ENCODE assay signal across 13 cellular contexts in genomic region chr14:100616854-100617714, GRCh38. TPM values are rescaled to one million over a fixed set of nuclear protein-coding genes. Genes with fewer than 3 reads are reported as not detected.
DNase-seq lines count a peak whose midpoint lies in the region; ATAC-seq and TF ChIP-seq lines count a peak whose summit lies in the region.
"Had no signal": no experiment of that assay in that cellular context is flagged by ENCODE, and none has a peak within 500 bp of the region (broad histone marks: within the 10 kb centered on the region; RNA-seq: fewer than 3 reads in every experiment).

No MANE protein-coding gene starts in this region.

- H3K27ac ChIP-seq in CD8-positive, alpha-beta memory T cell (ENCODE audit: low read depth, low read length), result no peak overlapping the region
- no peak overlapping the region for H3K27ac ChIP-seq in left lung
- H3K27ac ChIP-seq: 22Rv1, PC-9, prostate gland had no signal

- H3K4me3 ChIP-seq in CD8-positive, alpha-beta memory T cell (ENCODE audit: low read length), result no peak overlapping the region
- H3K4me3 ChIP-seq in left lung, result no peak overlapping the region
- H3K4me3 ChIP-seq: PC-9, prostate gland had no signal

- intact Hi-C loops in left lung (cut with DNase I), result no loop called here

- H3K27me3 Mint-ChIP-seq in CD8-positive, alpha-beta memory T cell, result peaks cover 4 to 8% of the 10 kb centered on the region in 2 donors
- H3K27me3 Mint-ChIP-seq in brain, result peaks cover 4% of the 10 kb centered on the region

- peaks cover 18% of the 10 kb centered on the region for H3K4me1 ChIP-seq in CD8-positive, alpha-beta memory T cell (ENCODE audit: insufficient read depth, low read length)
- peaks cover 4 to 25% of the 10 kb centered on the region in 2 donors for H3K4me1 ChIP-seq in left lung
- H3K4me1 ChIP-seq: prostate gland had no signal

- H3K4me1 Mint-ChIP-seq in CD8-positive, alpha-beta memory T cell, result peaks cover 20 to 25% (median 23%) of the 10 kb centered on the region in 3 donors
- H3K4me1 Mint-ChIP-seq in brain, result peaks cover 50% of the 10 kb centered on the region

- H3K9me3 Mint-ChIP-seq in CD8-positive, alpha-beta memory T cell, result no peaks in the 10 kb centered on the region
- peaks cover 0 to 3% (median 0%) of the 10 kb centered on the region in 5 experiments for H3K9me3 Mint-ChIP-seq in brain
- H3K9me3 Mint-ChIP-seq: memory B cell had no signal

- H3K27me3 ChIP-seq in CD8-positive, alpha-beta memory T cell (ENCODE audit: insufficient read depth, low read length, poor library complexity, severe bottlenecking), result no peaks in the 10 kb centered on the region
- peaks cover 0 to 23% of the 10 kb centered on the region in 2 donors for H3K27me3 ChIP-seq in left lung

- no peaks in the 10 kb centered on the region for H3K36me3 ChIP-seq in CD8-positive, alpha-beta memory T cell (ENCODE audit: insufficient read depth, low read length)
- H3K36me3 ChIP-seq in left lung, result no peaks in the 10 kb centered on the region
- H3K36me3 ChIP-seq: prostate gland had no signal

- H3K9me3 ChIP-seq in CD8-positive, alpha-beta memory T cell (ENCODE audit: low read length), result no peaks in the 10 kb centered on the region
- H3K9me3 ChIP-seq in left lung, result no peaks in the 10 kb centered on the region
- H3K9me3 ChIP-seq: prostate gland had no signal

- H3K27ac Mint-ChIP-seq in CD8-positive, alpha-beta memory T cell, result peak overlapping the region; percentile 37 to 88 (median 68)
- H3K27ac Mint-ChIP-seq in brain, result peak overlapping the region in 3 of 5 experiments; percentile 12 to 76 (median 23)
- H3K27ac Mint-ChIP-seq: memory B cell had no signal

- CTCF ChIA-PET in CD8-positive, alpha-beta memory T cell (lab: Charles Lee), result interaction anchor here (2.9 kb wide), 1 partner anchor 29 kb away, joined by 14 read pairs; no protein-coding TSS in a partner anchor

- POLR2A ChIA-PET in CD8-positive, alpha-beta memory T cell (lab: Charles Lee), result interaction anchor here (0.6 kb wide), 1 partner anchor 206 kb away, joined by 6 read pairs; no protein-coding TSS in a partner anchor

- peak overlapping the region in 6 of 7 donors; percentile 9 to 62 (median 59) for H3K4me3 Mint-ChIP-seq in CD8-positive, alpha-beta memory T cell
- H3K4me3 Mint-ChIP-seq in brain, result no peak overlapping the region
- H3K4me3 Mint-ChIP-seq: memory B cell had no signal

- no peak for ATAC-seq in left lung
- ATAC-seq in HG03520 (IDR thresholded peaks at IDR 0.05; ENCODE audit: unreplicated experiment), result no peak

- TF ChIP-seq CTCF in brain (conservative IDR thresholded peaks at IDR 0.05) (no peak), left lung (IDR thresholded peaks at IDR 0.05) (no peak)

- H3K36me3 Mint-ChIP-seq in CD8-positive, alpha-beta memory T cell, result no peaks in the 10 kb centered on the region
- no peaks in the 10 kb centered on the region for H3K36me3 Mint-ChIP-seq in brain
- H3K36me3 Mint-ChIP-seq: memory B cell had no signal

- peak; percentile 2 for DNase-seq in DMS153 (lab: John Stamatoyannopoulos, UW)
- no peak for DNase-seq in DMS153 treated with DMSO at 0.1 percent for 48 hours (lab: John Stamatoyannopoulos, UW; ENCODE audit: unreplicated experiment)
- peak in 2 of 5 donors; percentile 28 to 33 for DNase-seq in CD8-positive, alpha-beta memory T cell
- peak; percentile 26 for DNase-seq in mesenteric fat pad (ENCODE audit: low spot score)
- no peak for DNase-seq in left lung
- no peak for DNase-seq in epidermal melanocyte (ENCODE audit: insufficient read length, low spot score)
- DNase-seq: KG1, PC-9 had no signal

RNA-seq across cellular contexts. Expression of gene BEGAIN, which starts 29.9 kb away (rescaled TPM):
- 1 to 10 TPM; 2.4 TPM for total RNA-seq in CD8-positive, alpha-beta memory T cell
- polyA plus RNA-seq in CD8-positive, alpha-beta memory T cell, result 0.26 TPM
- polyA plus RNA-seq in brain (ENCODE audit: insufficient read depth, low read depth, low replicate concordance), result 19.3 TPM
- total RNA-seq in mesenteric fat pad (2.2 TPM), left lung (1 to 10 TPM; 1.3 to 1.5 TPM)
- total RNA-seq: PC-9 had no signal

Comparison
In these comparisons a context has a peak if more than half of its experiments do, and no peak if none do; other contexts are left out.
1. DNase-seq: peak in DMS153 (single experiment) and mesenteric fat pad (single experiment); none in DMS153 treated with DMSO at 0.1 percent for 48 hours (single experiment), left lung (0 of 2) and epidermal melanocyte (single experiment).
2. H3K4me3 Mint-ChIP-seq: peak in CD8-positive, alpha-beta memory T cell (6 of 7); none in brain (0 of 5).